12 cellular contexts compared by ENCODE assay signal in the genomic region with DNA sequence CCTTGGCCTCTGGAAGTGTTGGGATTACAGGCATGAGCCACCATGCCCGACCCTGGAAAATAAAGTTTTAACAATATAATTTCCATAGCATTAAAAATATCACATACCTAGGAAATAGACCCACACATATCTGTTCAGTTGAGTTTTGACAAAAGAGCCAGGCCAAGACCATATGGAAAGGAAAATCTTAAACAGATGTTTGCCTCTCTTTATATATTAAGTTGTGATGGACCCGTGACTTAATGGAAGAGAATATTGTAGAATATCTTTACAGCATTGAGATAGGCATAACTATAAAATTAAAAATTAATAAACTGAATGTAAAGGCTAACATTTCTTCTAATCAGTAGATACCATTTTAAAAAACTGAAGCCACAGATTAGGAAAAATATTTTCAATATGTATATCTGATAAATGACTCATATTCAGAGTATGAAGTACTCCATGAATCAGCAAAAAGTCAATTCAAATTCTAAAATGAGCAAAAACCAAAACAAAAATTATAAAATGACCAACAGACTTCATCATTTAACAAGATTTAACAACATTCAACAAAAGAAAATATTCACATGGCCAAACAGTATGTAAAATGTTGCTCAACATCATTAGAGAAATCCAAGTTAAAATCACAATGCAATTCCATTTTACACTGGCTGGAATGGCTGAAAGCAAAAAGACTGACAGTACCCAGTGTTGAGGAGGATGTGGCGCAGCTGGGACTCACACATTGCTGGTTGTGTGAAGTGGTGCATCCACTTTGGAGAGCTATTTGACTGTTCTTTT. TPM values are rescaled to one million over a fixed set of nuclear protein-coding genes. Genes with fewer than 3 reads are reported as not detected.
DNase-seq lines count a peak whose midpoint lies in the region; TF ChIP-seq lines count a peak whose summit lies in the region.
"Had no signal": no experiment of that assay in that cellular context is flagged by ENCODE, and none has a peak within 500 bp of the region (broad histone marks: within the 10 kb centered on the region; RNA-seq: fewer than 3 reads in every experiment).

No MANE protein-coding gene starts in this region.

- peak overlapping the region; percentile 86 for H3K27ac Mint-ChIP-seq in activated T-helper 1 cell treated with anti-CD3 and anti-CD28 coated beads, Interleukin-12 subunit alpha, Interleukin-12 subunit beta, Interleukin-2, Interleukin-4 antibody, amounts not matched to agents 30 ng/mL and 10 ng/mL and 1 ng/mL, durations not matched to agents 14 hours and 24 hours and 36 hours

- peaks cover 52% of the 10 kb centered on the region for H3K4me1 Mint-ChIP-seq in activated T-helper 1 cell treated with anti-CD3 and anti-CD28 coated beads, Interleukin-12 subunit alpha, Interleukin-12 subunit beta, Interleukin-2, Interleukin-4 antibody, amounts not matched to agents 30 ng/mL and 10 ng/mL and 1 ng/mL, durations not matched to agents 14 hours and 24 hours and 36 hours (ENCODE audit: low read depth)

- no peak for TF ChIP-seq CTCF in GM12865 (IDR thresholded peaks at IDR 0.05; ENCODE audit: insufficient read depth, low read depth, low read length, missing control alignments)
- TF ChIP-seq CTCF in fibroblast of pulmonary artery (IDR thresholded peaks at IDR 0.05; ENCODE audit: low read length, missing control alignments): no peak

- H3K4me3 ChIP-seq in GM12865 (ENCODE audit: low read depth, low read length): no peak overlapping the region
- H3K4me3 ChIP-seq in fibroblast of pulmonary artery (replicated peaks; ENCODE audit: low read depth, low read length): no peak overlapping the region
- H3K4me3 ChIP-seq: pancreas had no signal

- intact Hi-C loops in activated T-helper 1 cell treated with anti-CD3 and anti-CD28 coated beads, Interleukin-12 subunit alpha, Interleukin-12 subunit beta, Interleukin-2, Interleukin-4 antibody, amounts not matched to agents 30 ng/mL and 10 ng/mL and 1 ng/mL, durations not matched to agents 14 hours and 24 hours and 36 hours (cut with micrococcal nuclease): loop anchor here (5.0 kb wide), 4 partner anchors 326 to 786 kb away; no protein-coding TSS in a partner anchor

- H3K4me3 Mint-ChIP-seq in activated T-helper 1 cell treated with anti-CD3 and anti-CD28 coated beads, Interleukin-12 subunit alpha, Interleukin-12 subunit beta, Interleukin-2, Interleukin-4 antibody, amounts not matched to agents 30 ng/mL and 10 ng/mL and 1 ng/mL, durations not matched to agents 14 hours and 24 hours and 36 hours: no peak overlapping the region

- no peaks in the 10 kb centered on the region for H3K9me3 Mint-ChIP-seq in activated T-helper 1 cell treated with anti-CD3 and anti-CD28 coated beads, Interleukin-12 subunit alpha, Interleukin-12 subunit beta, Interleukin-2, Interleukin-4 antibody, amounts not matched to agents 30 ng/mL and 10 ng/mL and 1 ng/mL, durations not matched to agents 14 hours and 24 hours and 36 hours

- H3K36me3 Mint-ChIP-seq in activated T-helper 1 cell treated with anti-CD3 and anti-CD28 coated beads, Interleukin-12 subunit alpha, Interleukin-12 subunit beta, Interleukin-2, Interleukin-4 antibody, amounts not matched to agents 30 ng/mL and 10 ng/mL and 1 ng/mL, durations not matched to agents 14 hours and 24 hours and 36 hours (ENCODE audit: low read depth): peaks cover 6% of the 10 kb centered on the region

- H3K27me3 Mint-ChIP-seq in activated T-helper 1 cell treated with anti-CD3 and anti-CD28 coated beads, Interleukin-12 subunit alpha, Interleukin-12 subunit beta, Interleukin-2, Interleukin-4 antibody, amounts not matched to agents 30 ng/mL and 10 ng/mL and 1 ng/mL, durations not matched to agents 14 hours and 24 hours and 36 hours (ENCODE audit: insufficient read depth): no peaks in the 10 kb centered on the region

- DNase-seq in DMS 273 (lab: John Stamatoyannopoulos, UW; ENCODE audit: unreplicated experiment) (peak; percentile 25), DMS 273 treated with DMSO at 0.1 percent for 48 hours (lab: John Stamatoyannopoulos, UW) (no peak), GM12865 (ENCODE audit: low read depth) (peak; percentile 27), fibroblast of pulmonary artery (ENCODE audit: low read depth) (peak; percentile 39), DMS79 (lab: John Stamatoyannopoulos, UW) (no peak), NCI-H1417 treated with DMSO at 0.1 percent for 48 hours (lab: John Stamatoyannopoulos, UW) (no peak)
- DNase-seq in activated T-helper 1 cell treated with anti-CD3 and anti-CD28 coated beads, Interleukin-12 subunit alpha, Interleukin-12 subunit beta, Interleukin-2, Interleukin-4 antibody, amounts not matched to agents 30 ng/mL and 10 ng/mL and 1 ng/mL, durations not matched to agents 14 hours and 24 hours and 36 hours (ENCODE audit: low spot score): no peak
- no peak for DNase-seq in stimulated activated CD8-positive, alpha-beta memory T cell treated with anti-CD3 and anti-CD28 coated beads, Interleukin-4, amount 100 ng/mL, for 48 hours
- DNase-seq: activated gamma-delta T cell treated with Interleukin-2 at 50 U/mL for 16 hours; NCI-H446 treated with DMSO at 0.1 percent for 48 hours; stimulated activated CD4-positive, alpha-beta T cell treated with anti-CD3 and anti-CD28 coated beads, Interleukin-1b, Interleukin-23, amount 100 ng/mL, for 48 hours had no signal

RNA-seq across cellular contexts. Expression of a gene that starts 43.3 kb away (rescaled TPM):
- total RNA-seq in activated T-helper 1 cell treated with anti-CD3 and anti-CD28 coated beads, Interleukin-12 subunit alpha, Interleukin-12 subunit beta, Interleukin-2, Interleukin-4 antibody, amounts not matched to agents 30 ng/mL and 10 ng/mL and 1 ng/mL, durations not matched to agents 14 hours and 24 hours and 36 hours: 30.1 and 30.4 TPM in 2 replicates

RNA-seq across cellular contexts. Expression of a gene that starts 43.4 kb away (rescaled TPM):
- total RNA-seq in activated T-helper 1 cell treated with anti-CD3 and anti-CD28 coated beads, Interleukin-12 subunit alpha, Interleukin-12 subunit beta, Interleukin-2, Interleukin-4 antibody, amounts not matched to agents 30 ng/mL and 10 ng/mL and 1 ng/mL, durations not matched to agents 14 hours and 24 hours and 36 hours: 8.0 and 8.3 TPM in 2 replicates

Comparison
In these comparisons a context has a peak if more than half of its experiments do, and no peak if none do; other contexts are left out.
1. DNase-seq: peak in DMS 273 (single experiment), GM12865 (single experiment) and fibroblast of pulmonary artery (single experiment); none in DMS 273 treated with DMSO at 0.1 percent for 48 hours (single experiment), activated T-helper 1 cell treated with anti-CD3 and anti-CD28 coated beads, Interleukin-12 subunit alpha, Interleukin-12 subunit beta, Interleukin-2, Interleukin-4 antibody, amounts not matched to agents 30 ng/mL and 10 ng/mL and 1 ng/mL, durations not matched to agents 14 hours and 24 hours and 36 hours (single experiment), DMS79 (single experiment), NCI-H1417 treated with DMSO at 0.1 percent for 48 hours (single experiment) and stimulated activated CD8-positive, alpha-beta memory T cell treated with anti-CD3 and anti-CD28 coated beads, Interleukin-4, amount 100 ng/mL, for 48 hours (single experiment).